ENCODE assay signal across 21 cellular contexts in genomic region chr19:5880196-5880595, GRCh38. TPM values are rescaled to one million over a fixed set of nuclear protein-coding genes. Genes with fewer than 3 reads are reported as not detected.
DNase-seq lines count a peak whose midpoint lies in the region; ATAC-seq and TF ChIP-seq lines count a peak whose summit lies in the region.
"Had no signal": no experiment of that assay in that cellular context is flagged by ENCODE, and none has a peak within 500 bp of the region (broad histone marks: within the 10 kb centered on the region; RNA-seq: fewer than 3 reads in every experiment).

No MANE protein-coding gene starts in this region.

- POLR2A ChIA-PET in IMR-90 (lab: Charles Lee; ENCODE audit: unreplicated experiment): no interaction called here

- no peak overlapping the region for H2BK5ac ChIP-seq in IMR-90 (ENCODE audit: low read depth, low read length, poor library complexity, severe bottlenecking)

- in situ Hi-C loops in IMR-90 (cut with MboI; ENCODE audit: low sequenced_read_pairs): no loop called here

- no peak overlapping the region for H4K5ac ChIP-seq in IMR-90 (ENCODE audit: low read depth, low read length)

- H3K14ac ChIP-seq in IMR-90 (replicated peaks; ENCODE audit: low read depth, low read length): peak overlapping the region; percentile 68; the same call in 1 of the 2 replicates

- H3K4me2 ChIP-seq in IMR-90 (ENCODE audit: low read depth, low read length) (no peak overlapping the region), osteoblast (ENCODE audit: insufficient read depth, low read length) (peak overlapping the region; percentile 43)

- peak overlapping the region; percentile 52 for H3K4me3 Mint-ChIP-seq in glutamatergic neuron (ENCODE audit: unreplicated experiment)
- H3K4me3 Mint-ChIP-seq: natural killer cell treated with Interleukin-12 subunit alpha and Interleukin-12 subunit beta and Interleukin-15 and Interleukin-18, amount 100 ng/mL, for 72 hours had no signal

- no peak overlapping the region for H3K27ac Mint-ChIP-seq in glutamatergic neuron (ENCODE audit: unreplicated experiment)
- H3K27ac Mint-ChIP-seq: natural killer cell treated with Interleukin-12 subunit alpha and Interleukin-12 subunit beta and Interleukin-15 and Interleukin-18, amount 100 ng/mL, for 72 hours had no signal

- H3K4me3 ChIP-seq in IMR-90 (ENCODE audit: insufficient read depth, low read depth, low read length) (no peak overlapping the region), osteoblast (ENCODE audit: insufficient read depth, low read length) (no peak overlapping the region)
- H3K4me3 ChIP-seq: skin epidermis had no signal

- dilution Hi-C loops in IMR-90 (cut with HindIII; ENCODE audit: low sequenced_read_pairs, unreplicated experiment): no loop called here

- TF ChIP-seq RAD21 in IMR-90 (IDR thresholded peaks at IDR 0.05; ENCODE audit: low read length): no peak

- no peaks in the 10 kb centered on the region for H3K9me3 ChIP-seq in IMR-90 (ENCODE audit: control insufficient read depth, insufficient read depth, low read length)
- H3K9me3 ChIP-seq in osteoblast (ENCODE audit: low read depth, low read length): no peaks in the 10 kb centered on the region

- no peak overlapping the region for H3K27ac ChIP-seq in IMR-90 (ENCODE audit: insufficient read depth, low read length)
- H3K27ac ChIP-seq in osteoblast (ENCODE audit: low read depth, low read length): no peak overlapping the region
- H3K27ac ChIP-seq: RWPE1, skin epidermis had no signal

- H3K27me3 Mint-ChIP-seq in glutamatergic neuron (ENCODE audit: unreplicated experiment): peaks cover 7% of the 10 kb centered on the region

- intact Hi-C loops in IMR-90 (cut with micrococcal nuclease): no loop called here

- no peak overlapping the region for H2AK9ac ChIP-seq in IMR-90 (replicated peaks; ENCODE audit: low read depth, low read length, poor library complexity)

- H2BK15ac ChIP-seq in IMR-90 (ENCODE audit: low read depth, low read length): no peak overlapping the region

- H3K79me1 ChIP-seq in IMR-90 (ENCODE audit: low read depth in 1 of 2, low read length in 2 of 2): no peaks in the 10 kb centered on the region

- H2BK120ac ChIP-seq in IMR-90 (ENCODE audit: low read depth, low read length): peak overlapping the region; percentile 91

- H3K4ac ChIP-seq in IMR-90 (ENCODE audit: low read depth, low read length): peak overlapping the region; percentile 92

- H3K9me1 ChIP-seq in IMR-90 (ENCODE audit: insufficient read depth, low read length): peaks cover 5% of the 10 kb centered on the region; the same call in 1 of the 2 replicates

- H4K20me1 ChIP-seq in IMR-90 (ENCODE audit: insufficient read depth, low read length): no peaks in the 10 kb centered on the region
- H4K20me1 ChIP-seq in osteoblast (ENCODE audit: insufficient read depth, low read length): no peaks in the 10 kb centered on the region

- peaks cover 16% of the 10 kb centered on the region for H3K4me1 ChIP-seq in IMR-90 (ENCODE audit: control insufficient read depth, insufficient read depth, low read length)
- peaks cover 6% of the 10 kb centered on the region for H3K4me1 ChIP-seq in osteoblast (ENCODE audit: insufficient read depth, low read length)

- H3K9me3 Mint-ChIP-seq in glutamatergic neuron (ENCODE audit: unreplicated experiment): peaks cover under 1% of the 10 kb centered on the region
- H3K9me3 Mint-ChIP-seq: natural killer cell treated with Interleukin-12 subunit alpha and Interleukin-12 subunit beta and Interleukin-15 and Interleukin-18, amount 100 ng/mL, for 72 hours had no signal

- no peaks in the 10 kb centered on the region for H3K36me3 Mint-ChIP-seq in glutamatergic neuron (ENCODE audit: unreplicated experiment)
- H3K36me3 Mint-ChIP-seq: CD14-positive monocyte; natural killer cell treated with Interleukin-12 subunit alpha and Interleukin-12 subunit beta and Interleukin-15 and Interleukin-18, amount 100 ng/mL, for 72 hours had no signal

- WGBS in IMR-90 (ENCODE audit: extremely low coverage in 2 of 2, insufficient read length in 1 of 2), 2 experiments: no CpG with 5 or more reads among the region's 6 CpGs

- no peak overlapping the region for H3K56ac ChIP-seq in IMR-90 (ENCODE audit: extremely low read depth, insufficient read depth, low read length)

- H2BK20ac ChIP-seq in IMR-90 (ENCODE audit: low read depth, low read length): peak overlapping the region; percentile 83

- H3K18ac ChIP-seq in IMR-90 (ENCODE audit: low read depth, low read length): peak overlapping the region; percentile 53; the same call in 1 of the 2 replicates

- no peak for TF ChIP-seq CTCF in IMR-90 (conservative IDR thresholded peaks at IDR 0.05; ENCODE audit: low read depth, low read length)
- no peak for TF ChIP-seq CTCF in glutamatergic neuron (IDR thresholded peaks at IDR 0.05; ENCODE audit: partially characterized antibody, unreplicated experiment)
- no peak for TF ChIP-seq CTCF in osteoblast (IDR thresholded peaks at IDR 0.05; ENCODE audit: extremely low read depth, low read depth, low read length)

- H3K4me1 Mint-ChIP-seq in glutamatergic neuron (ENCODE audit: low read depth, unreplicated experiment): peaks cover 3% of the 10 kb centered on the region

- peak overlapping the region in 1 of 2 experiments; percentile 80; a peak in 1 of 4 replicates for H4K8ac ChIP-seq in IMR-90 (ENCODE audit: low read depth in 2 of 2, low read length in 2 of 2)

- ATAC-seq in IMR-90 (ENCODE audit: low read depth): no peak; the same call in 1 of the 2 replicates
- ATAC-seq: natural killer cell treated with Interleukin-12 subunit alpha and Interleukin-12 subunit beta and Interleukin-15 and Interleukin-18, amount 100 ng/mL, for 72 hours had no signal

- no TSS peak for BruUV-seq in IMR-90 (replicated peaks; lab: Mats Ljungman, UMichigan)

- H3K27me3 ChIP-seq in IMR-90 (ENCODE audit: control insufficient read depth, insufficient read depth, low read length) (peaks cover 4% of the 10 kb centered on the region), osteoblast (ENCODE audit: insufficient read depth, low read length) (peaks cover 6% of the 10 kb centered on the region)

- no peak for TF ChIP-seq POLR2A in IMR-90 (IDR thresholded peaks at IDR 0.05; ENCODE audit: low read depth, low read length)

- no peak overlapping the region for H3K23ac ChIP-seq in IMR-90 (ENCODE audit: low read depth, low read length)

- H3K9ac ChIP-seq in IMR-90 (ENCODE audit: low read depth, low read length): no peak overlapping the region

- no peaks in the 10 kb centered on the region for H3K36me3 ChIP-seq in IMR-90 (ENCODE audit: control insufficient read depth, insufficient read depth, low read length)
- no peaks in the 10 kb centered on the region for H3K36me3 ChIP-seq in osteoblast (ENCODE audit: insufficient read depth, low read length)

- peak overlapping the region; percentile 81 for H4K91ac ChIP-seq in IMR-90 (ENCODE audit: insufficient read depth, low read depth, low read length)

- CTCF ChIA-PET in IMR-90 (lab: Yijun Ruan, JAX): interaction anchor here (0.7 kb wide), 1 partner anchor 19 kb away, joined by 3 read pairs; no protein-coding TSS in a partner anchor

- H2AFZ ChIP-seq in IMR-90 (replicated peaks; ENCODE audit: low read length, poor library complexity) (peak overlapping the region; percentile 76), osteoblast (ENCODE audit: low read length) (no peak overlapping the region)

- peak overlapping the region; percentile 96 for H2AK5ac ChIP-seq in IMR-90 (ENCODE audit: low read depth, low read length)

- no peak for DNase-seq in IMR-90
- no peak for DNase-seq in glutamatergic neuron
- DNase-seq in osteoblast (ENCODE audit: insufficient read length, low spot score, missing footprints): peak; percentile 71
- DNase-seq in HPDE6-E6E7 (ENCODE audit: extremely low spot score): no peak
- DNase-seq in T1000 (lab: John Stamatoyannopoulos, UW): no peak
- DNase-seq in putamen (ENCODE audit: low spot score): no peak
- DNase-seq: activated naive CD4-positive, alpha-beta T cell; activated T-cell treated with anti-CD3 and anti-CD28 coated beads, Interleukin-2, amount 50 U/mL, for 1 hour; cortex of kidney; midbrain; NCI-H1048; NCI-H187; posterior cingulate gyrus; stimulated activated CD4-positive, alpha-beta T cell treated with anti-CD3 and anti-CD28 coated beads, Interleukin-2, amount 100 ng/mL, for 48 hours; stimulated activated naive CD4-positive, alpha-beta T cell had no signal

- no peaks in the 10 kb centered on the region for H3K79me2 ChIP-seq in osteoblast (ENCODE audit: insufficient read depth, low read length)

TF ChIP-seq in IMR-90, 13 proteins besides CTCF, POLR2A, EP300 and RAD21 (continues in another document):
- TF ChIP-seq NFE2L2 (IDR thresholded peaks at IDR 0.05; ENCODE audit: low read depth, low read length) (no peak), MXI1 (IDR thresholded peaks at IDR 0.05; ENCODE audit: borderline replicate concordance, low read depth, low read length) (no peak)

RNA-seq across cellular contexts. Expression of gene FUT5, which starts 9.9 kb away (rescaled TPM):
- total RNA-seq in IMR-90 (2012; rRNA removed) (not detected in 2 replicates), glutamatergic neuron (ENCODE audit: unreplicated experiment) (0.27 TPM), osteoblast (not detected in 2 replicates)
- polyA plus RNA-seq in IMR-90 (2012; rRNA removed): not detected in 2 replicates
- polyA plus RNA-seq in IMR-90 (2012; cell fraction: cytosol; rRNA removed): not detected in 2 replicates
- polyA plus RNA-seq in IMR-90 (2012; cell fraction: nucleus; rRNA removed; ENCODE audit: low replicate concordance): not detected in 2 replicates
- total RNA-seq: LHCN-M2; natural killer cell treated with Interleukin-12 subunit alpha and Interleukin-12 subunit beta and Interleukin-15 and Interleukin-18, amount 100 ng/mL, for 72 hours had no signal
- polyA plus RNA-seq: CD14-positive monocyte, thymus had no signal

RNA-seq across cellular contexts. Expression of gene NDUFA11, which starts 23.4 kb away (rescaled TPM):
- total RNA-seq in IMR-90 (2012; rRNA removed) (297 and 375 TPM in 2 replicates), glutamatergic neuron (ENCODE audit: unreplicated experiment) (193 TPM), osteoblast (235 and 265 TPM in 2 replicates)
- polyA plus RNA-seq in IMR-90 (2012; rRNA removed): 1,140 and 1,276 TPM in 2 replicates
- polyA plus RNA-seq in IMR-90 (2012; cell fraction: cytosol; rRNA removed): 644 and 1,099 TPM in 2 replicates
- polyA plus RNA-seq in IMR-90 (2012; cell fraction: nucleus; rRNA removed; ENCODE audit: low replicate concordance): 285 and 599 TPM in 2 replicates

RNA-seq across cellular contexts. Expression of gene VMAC, which starts 24.5 kb away (rescaled TPM):
- total RNA-seq in IMR-90 (2012; rRNA removed): 1.4 and 1.7 TPM in 2 replicates
- polyA plus RNA-seq in IMR-90 (2012; rRNA removed): 3.1 TPM in 2 replicates
- polyA plus RNA-seq in IMR-90 (2012; cell fraction: cytosol; rRNA removed): 2.2 and 3.0 TPM in 2 replicates
- polyA plus RNA-seq in IMR-90 (2012; cell fraction: nucleus; rRNA removed; ENCODE audit: low replicate concordance): 27.6 and 28.8 TPM in 2 replicates
- total RNA-seq in glutamatergic neuron (ENCODE audit: unreplicated experiment): 7.5 TPM
- total RNA-seq in osteoblast: 12.3 and 12.7 TPM in 2 replicates

RNA-seq across cellular contexts. Expression of gene FUT3, which starts 28.9 kb away (rescaled TPM):
- total RNA-seq in IMR-90 (2012; rRNA removed): not detected in 2 replicates
- not detected in 2 replicates for polyA plus RNA-seq in IMR-90 (2012; rRNA removed)
- not detected in 2 replicates for polyA plus RNA-seq in IMR-90 (2012; cell fraction: cytosol; rRNA removed)
- polyA plus RNA-seq in IMR-90 (2012; cell fraction: nucleus; rRNA removed; ENCODE audit: low replicate concordance): not detected in 2 replicates
- not detected for total RNA-seq in glutamatergic neuron (ENCODE audit: unreplicated experiment)
- not detected in 2 replicates for total RNA-seq in osteoblast
- total RNA-seq: LHCN-M2; natural killer cell treated with Interleukin-12 subunit alpha and Interleukin-12 subunit beta and Interleukin-15 and Interleukin-18, amount 100 ng/mL, for 72 hours had no signal
- polyA plus RNA-seq: CD14-positive monocyte had no signal

RNA-seq across cellular contexts. Expression of gene CAPS, which starts 33.9 kb away (rescaled TPM):
- 0.54 and 1.4 TPM in 2 replicates for total RNA-seq in IMR-90 (2012; rRNA removed)
- 4.9 and 5.6 TPM in 2 replicates for polyA plus RNA-seq in IMR-90 (2012; rRNA removed)
- polyA plus RNA-seq in IMR-90 (2012; cell fraction: cytosol; rRNA removed): 2.2 and 2.4 TPM in 2 replicates
- polyA plus RNA-seq in IMR-90 (2012; cell fraction: nucleus; rRNA removed; ENCODE audit: low replicate concordance): 34.4 and 78.7 TPM in 2 replicates
- 9.9 TPM for total RNA-seq in glutamatergic neuron (ENCODE audit: unreplicated experiment)
- total RNA-seq in osteoblast: 10.6 and 18.1 TPM in 2 replicates
